ENCODE assay signal across 9 cellular contexts in genomic region chr12:109463776-109464175, GRCh38. TPM values are rescaled to one million over a fixed set of nuclear protein-coding genes. Genes with fewer than 3 reads are reported as not detected.
DNase-seq lines count a peak whose midpoint lies in the region; FAIRE-seq and TF ChIP-seq lines count a peak whose summit lies in the region.
"Had no signal": no experiment of that assay in that cellular context is flagged by ENCODE, and none has a peak within 500 bp of the region (broad histone marks: within the 10 kb centered on the region; RNA-seq: fewer than 3 reads in every experiment).

No MANE protein-coding gene starts in this region.

- H3K79me2 ChIP-seq in SK-N-SH (ENCODE audit: insufficient read depth), result peaks cover 85% of the 10 kb centered on the region

- H3K27me3 ChIP-seq in SK-N-SH (ENCODE audit: insufficient read depth), result no peaks in the 10 kb centered on the region
- H3K27me3 ChIP-seq in sigmoid colon, result no peaks in the 10 kb centered on the region

- peak overlapping the region; percentile 23 to 40; a peak in 3 of 4 replicates for H3K4me3 ChIP-seq in SK-N-SH (ENCODE audit: low read depth in 2 of 2, low read length in 1 of 2)
- H3K4me3 ChIP-seq in foreskin fibroblast (ENCODE audit: low read depth in 1 of 2, low read length in 2 of 2), result peak overlapping the region; percentile 28 to 39
- H3K4me3 ChIP-seq in sigmoid colon, result peak overlapping the region in 3 of 4 donors; percentile 14 to 33 (median 24)

- CTCF ChIA-PET in SK-N-SH (lab: Yijun Ruan, JAX), result interaction anchor here (1.5 to 4.4 kb wide), 2 partner anchors 36 to 382 kb away, joined by 6 to 21 read pairs; no protein-coding TSS in a partner anchor

- intact Hi-C loops in sigmoid colon (cut with DNase I), result loop anchor here (5.0 kb wide), 1 partner anchor 351 kb away; no protein-coding TSS in a partner anchor

- no peaks in the 10 kb centered on the region for H3K9me3 ChIP-seq in SK-N-SH
- H3K9me3 ChIP-seq in sigmoid colon, result no peaks in the 10 kb centered on the region

- peaks cover 11 to 47% of the 10 kb centered on the region in 2 experiments for H3K36me3 ChIP-seq in SK-N-SH (replicated peaks in 1 of 2; ENCODE audit: control insufficient read depth in 1 of 2, insufficient read depth in 2 of 2, low read length in 1 of 2)
- H3K36me3 ChIP-seq in sigmoid colon, result peaks cover under 1 to 20% (median 11%) of the 10 kb centered on the region in 4 donors

- H3K4me1 ChIP-seq in SK-N-SH (ENCODE audit: control insufficient read depth in 1 of 2, insufficient read depth in 2 of 2, low read depth in 1 of 2, low read length in 1 of 2) (peaks cover 50 to 63% of the 10 kb centered on the region in 2 experiments), sigmoid colon (peaks cover 0 to 100% (median 98%) of the 10 kb centered on the region in 4 donors)

- H3K4me2 ChIP-seq in SK-N-SH, result peak overlapping the region; percentile 80

- 42% methylated on average over 5 of the region's 5 CpGs for whole genome bisulfite sequencing in SK-N-SH (ENCODE audit: low lambda C conversion rate)
- WGBS in sigmoid colon, 2 donors, result 68 to 82% methylated on average over 5 of the region's 5 CpGs

- H3K27ac ChIP-seq in SK-N-SH (ENCODE audit: low read depth in 2 of 2, low read length in 1 of 2), result peak overlapping the region; percentile 83 to 99
- peak overlapping the region; percentile 92 to 98 (median 96) for H3K27ac ChIP-seq in sigmoid colon

- FAIRE-seq in H54 (lab: Jason Lieb, UNC), result no peak

- POLR2A ChIA-PET in SK-N-SH (lab: Yijun Ruan, JAX), result no interaction called here

- TF ChIP-seq CTCF in SK-N-SH (IDR thresholded peaks at IDR 0.05) (no peak), foreskin fibroblast (IDR thresholded peaks at IDR 0.05; ENCODE audit: low read depth, low read length) (no peak), sigmoid colon (IDR thresholded peaks at IDR 0.05) (no peak)

- DNase-seq in EL, result peak; percentile 33
- peak; percentile 26 for DNase-seq in SK-N-SH
- DNase-seq in foreskin fibroblast, result no peak
- DNase-seq in sigmoid colon, result no peak
- DNase-seq in stimulated activated CD8-positive, alpha-beta memory T cell treated with anti-CD3 and anti-CD28 coated beads, Interleukin-4, amount 100 ng/mL, for 48 hours, result no peak
- DNase-seq in HPDE6-E6E7 (ENCODE audit: extremely low spot score), result no peak
- DNase-seq in H54 (ENCODE audit: insufficient read length, low spot score), result no peak
- no peak for DNase-seq in G401 (ENCODE audit: low spot score)
- DNase-seq: activated T-cell treated with anti-CD3 and anti-CD28 coated beads for 4 hours had no signal

- no peak for TF ChIP-seq EP300 in SK-N-SH (IDR thresholded peaks at IDR 0.05; ENCODE audit: borderline replicate concordance in 1 of 2, low read depth in 1 of 2, low read length in 1 of 2)
- no peak for TF ChIP-seq EP300 in sigmoid colon (IDR thresholded peaks at IDR 0.05)

- in situ Hi-C loops in G401 (cut with HindIII; ENCODE audit: low sequenced_read_pairs), result no loop called here

- no peaks in the 10 kb centered on the region for H3K9me2 ChIP-seq in SK-N-SH

- TF ChIP-seq RAD21 in SK-N-SH (IDR thresholded peaks at IDR 0.05; ENCODE audit: low read length), result no peak

- no peak overlapping the region for H2AFZ ChIP-seq in SK-N-SH (ENCODE audit: low read depth)

- H4K20me1 ChIP-seq in SK-N-SH (ENCODE audit: insufficient read depth), result peaks cover under 1% of the 10 kb centered on the region; the same call in 1 of the 2 replicates

- peak overlapping the region; percentile 70 for H3K9ac ChIP-seq in SK-N-SH

- no peak for TF ChIP-seq POLR2A in sigmoid colon (IDR thresholded peaks at IDR 0.05)
- no peak for TF ChIP-seq POLR2A in H54 (IDR thresholded peaks at IDR 0.05; ENCODE audit: low read depth, low read length)

- H3F3A ChIP-seq in SK-N-SH (replicated peaks; ENCODE audit: insufficient read depth), result peaks cover 38% of the 10 kb centered on the region

TF ChIP-seq in SK-N-SH, 30 proteins besides CTCF, POLR2A, EP300 and RAD21:
- no peak for TF ChIP-seq POLR2AphosphoS5 (IDR thresholded peaks at IDR 0.05; ENCODE audit: low read depth, low read length)
- TF ChIP-seq, protein P1, sequence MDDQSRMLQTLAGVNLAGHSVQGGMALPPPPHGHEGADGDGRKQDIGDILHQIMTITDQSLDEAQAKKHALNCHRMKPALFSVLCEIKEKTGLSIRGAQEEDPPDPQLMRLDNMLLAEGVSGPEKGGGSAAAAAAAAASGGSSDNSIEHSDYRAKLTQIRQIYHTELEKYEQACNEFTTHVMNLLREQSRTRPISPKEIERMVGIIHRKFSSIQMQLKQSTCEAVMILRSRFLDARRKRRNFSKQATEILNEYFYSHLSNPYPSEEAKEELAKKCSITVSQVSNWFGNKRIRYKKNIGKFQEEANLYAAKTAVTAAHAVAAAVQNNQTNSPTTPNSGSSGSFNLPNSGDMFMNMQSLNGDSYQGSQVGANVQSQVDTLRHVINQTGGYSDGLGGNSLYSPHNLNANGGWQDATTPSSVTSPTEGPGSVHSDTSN (IDR thresholded peaks at IDR 0.05), result no peak
- TF ChIP-seq, protein P2, sequence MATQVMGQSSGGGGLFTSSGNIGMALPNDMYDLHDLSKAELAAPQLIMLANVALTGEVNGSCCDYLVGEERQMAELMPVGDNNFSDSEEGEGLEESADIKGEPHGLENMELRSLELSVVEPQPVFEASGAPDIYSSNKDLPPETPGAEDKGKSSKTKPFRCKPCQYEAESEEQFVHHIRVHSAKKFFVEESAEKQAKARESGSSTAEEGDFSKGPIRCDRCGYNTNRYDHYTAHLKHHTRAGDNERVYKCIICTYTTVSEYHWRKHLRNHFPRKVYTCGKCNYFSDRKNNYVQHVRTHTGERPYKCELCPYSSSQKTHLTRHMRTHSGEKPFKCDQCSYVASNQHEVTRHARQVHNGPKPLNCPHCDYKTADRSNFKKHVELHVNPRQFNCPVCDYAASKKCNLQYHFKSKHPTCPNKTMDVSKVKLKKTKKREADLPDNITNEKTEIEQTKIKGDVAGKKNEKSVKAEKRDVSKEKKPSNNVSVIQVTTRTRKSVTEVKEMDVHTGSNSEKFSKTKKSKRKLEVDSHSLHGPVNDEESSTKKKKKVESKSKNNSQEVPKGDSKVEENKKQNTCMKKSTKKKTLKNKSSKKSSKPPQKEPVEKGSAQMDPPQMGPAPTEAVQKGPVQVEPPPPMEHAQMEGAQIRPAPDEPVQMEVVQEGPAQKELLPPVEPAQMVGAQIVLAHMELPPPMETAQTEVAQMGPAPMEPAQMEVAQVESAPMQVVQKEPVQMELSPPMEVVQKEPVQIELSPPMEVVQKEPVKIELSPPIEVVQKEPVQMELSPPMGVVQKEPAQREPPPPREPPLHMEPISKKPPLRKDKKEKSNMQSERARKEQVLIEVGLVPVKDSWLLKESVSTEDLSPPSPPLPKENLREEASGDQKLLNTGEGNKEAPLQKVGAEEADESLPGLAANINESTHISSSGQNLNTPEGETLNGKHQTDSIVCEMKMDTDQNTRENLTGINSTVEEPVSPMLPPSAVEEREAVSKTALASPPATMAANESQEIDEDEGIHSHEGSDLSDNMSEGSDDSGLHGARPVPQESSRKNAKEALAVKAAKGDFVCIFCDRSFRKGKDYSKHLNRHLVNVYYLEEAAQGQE (IDR thresholded peaks at IDR 0.05; ENCODE audit: low read depth, low read length), result no peak
- no peak for TF ChIP-seq RCOR1 (IDR thresholded peaks at IDR 0.05; ENCODE audit: low read length)
- TF ChIP-seq SIN3A (IDR thresholded peaks at IDR 0.05; ENCODE audit: borderline replicate concordance, low read depth, low read length), result no peak
- TF ChIP-seq GATA2 (CRISPR knock-in tag; IDR thresholded peaks at IDR 0.05), result no peak
- no peak for TF ChIP-seq EZH2phosphoT487 (IDR thresholded peaks at IDR 0.05; ENCODE audit: borderline replicate concordance, low read depth)
- TF ChIP-seq SMC3 (IDR thresholded peaks at IDR 0.05; ENCODE audit: low read depth, low read length), result no peak
- TF ChIP-seq RXRA (IDR thresholded peaks at IDR 0.05; ENCODE audit: borderline replicate concordance, low read depth), result no peak
- TF ChIP-seq RFX5 (IDR thresholded peaks at IDR 0.05; ENCODE audit: low read length), result no peak
- no peak for TF ChIP-seq FOSL2 (IDR thresholded peaks at IDR 0.05; ENCODE audit: borderline replicate concordance, low read depth)
- TF ChIP-seq FOXJ3 (CRISPR knock-in tag; IDR thresholded peaks at IDR 0.05), result no peak

RNA-seq across cellular contexts. Expression of gene KCTD10, which starts 13.3 kb away (rescaled TPM):
- polyA plus RNA-seq in SK-N-SH (2012; rRNA removed) (66.9 and 92.9 TPM in 2 replicates), sigmoid colon (10 to 100 TPM; 53.5 to 79.8 (median 54.2) TPM)
- polyA plus RNA-seq in SK-N-SH (2012; cell fraction: cytosol; rRNA removed), result 69.6 and 99.0 TPM in 2 replicates
- 93.8 and 122 TPM in 2 replicates for polyA plus RNA-seq in SK-N-SH (2012; cell fraction: nucleus; rRNA removed)
- total RNA-seq in sigmoid colon, result 100 to 1,000 TPM in 2 of 4 donors, 10 to 100 TPM in 2; 82.8 to 123 (median 101) TPM
- total RNA-seq in G401 (2014; rRNA removed; shearing (Covaris generic)), result 46.4 and 59.2 TPM in 2 replicates

RNA-seq across cellular contexts. Expression of gene UBE3B, which starts 13.7 kb away (rescaled TPM):
- polyA plus RNA-seq in SK-N-SH (2012; rRNA removed) (28.6 and 31.9 TPM in 2 replicates), sigmoid colon (10 to 100 TPM; 15.3 to 20.8 (median 16.2) TPM)
- polyA plus RNA-seq in SK-N-SH (2012; cell fraction: cytosol; rRNA removed), result 20.3 and 23.0 TPM in 2 replicates
- polyA plus RNA-seq in SK-N-SH (2012; cell fraction: nucleus; rRNA removed), result 60.4 and 65.8 TPM in 2 replicates
- total RNA-seq in sigmoid colon, result 10 to 100 TPM; 48.4 to 67.7 (median 56.2) TPM
- total RNA-seq in G401 (2014; rRNA removed; shearing (Covaris generic)), result 20.3 and 37.8 TPM in 2 replicates

Comparison
In these comparisons a context has a peak if more than half of its experiments do, and no peak if none do; other contexts are left out.
1. DNase-seq: peak in EL (single experiment) and SK-N-SH (single experiment); none in foreskin fibroblast (0 of 2), sigmoid colon (single experiment), stimulated activated CD8-positive, alpha-beta memory T cell treated with anti-CD3 and anti-CD28 coated beads, Interleukin-4, amount 100 ng/mL, for 48 hours (single experiment), HPDE6-E6E7 (single experiment), H54 (single experiment) and G401 (single experiment).
2. Peak in every context shown above with its lines, with median percentiles within 50 percentile points of each other: H3K4me3 ChIP-seq.